Comparison of ENCODE assay signal across 2 cellular contexts in the genomic region with DNA sequence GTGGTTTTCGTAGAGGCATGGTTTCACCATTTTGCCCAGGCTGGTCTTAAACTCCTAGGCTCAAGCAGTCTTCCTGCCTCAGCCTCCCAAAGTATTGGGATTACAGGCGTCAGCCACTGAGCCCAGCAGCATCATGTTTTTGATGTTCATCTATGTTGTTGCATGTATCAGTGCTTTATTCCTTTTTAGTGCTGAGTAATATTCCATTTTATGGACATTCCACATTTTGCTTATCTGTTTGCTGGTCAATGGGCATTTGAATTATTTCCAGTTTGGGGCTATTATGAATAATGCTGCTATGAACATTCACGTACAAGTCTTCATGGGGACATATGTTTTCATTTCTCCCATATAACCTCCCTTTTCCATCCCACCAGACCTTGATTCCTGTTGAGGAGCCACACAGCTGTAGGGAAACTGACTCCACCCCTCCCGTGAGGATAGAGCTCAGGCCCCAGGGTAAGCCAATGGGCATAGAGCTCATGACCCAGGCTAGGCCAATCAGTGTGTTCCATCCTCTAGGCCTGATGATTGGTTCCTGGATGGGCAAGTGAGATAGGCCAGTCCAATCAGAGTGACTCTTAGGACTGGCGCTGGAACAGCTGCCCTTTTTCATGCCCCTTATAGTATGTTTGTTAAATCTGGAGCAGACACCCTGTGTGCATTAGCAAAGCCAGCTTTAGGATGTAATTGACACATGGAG.
TF ChIP-seq lines count a peak whose summit lies in the region.

No MANE protein-coding gene starts in this region.

TF ChIP-seq in SK-N-SH treated with all-trans-retinoic acid at 6 μM for 48 hours, 23 proteins besides CTCF, POLR2A, EP300 and RAD21 (continued from another document):
- TF ChIP-seq TOX (CRISPR knock-in tag; IDR thresholded peaks at IDR 0.05; ENCODE audit: borderline replicate concordance) (no peak), TCF4 (CRISPR knock-in tag; IDR thresholded peaks at IDR 0.05; ENCODE audit: borderline replicate concordance) (no peak), ZFP30 (CRISPR knock-in tag; IDR thresholded peaks at IDR 0.05) (no peak), BACH2 (CRISPR knock-in tag; IDR thresholded peaks at IDR 0.05; ENCODE audit: borderline replicate concordance) (no peak), ARNTL (CRISPR knock-in tag; IDR thresholded peaks at IDR 0.05; ENCODE audit: borderline replicate concordance, low read depth) (no peak), ZNF70 (CRISPR knock-in tag; IDR thresholded peaks at IDR 0.05) (no peak)

TF ChIP-seq in SK-N-SH, 30 proteins besides CTCF, POLR2A, EP300 and RAD21 (continued from another document):
- TF ChIP-seq, protein P1, sequence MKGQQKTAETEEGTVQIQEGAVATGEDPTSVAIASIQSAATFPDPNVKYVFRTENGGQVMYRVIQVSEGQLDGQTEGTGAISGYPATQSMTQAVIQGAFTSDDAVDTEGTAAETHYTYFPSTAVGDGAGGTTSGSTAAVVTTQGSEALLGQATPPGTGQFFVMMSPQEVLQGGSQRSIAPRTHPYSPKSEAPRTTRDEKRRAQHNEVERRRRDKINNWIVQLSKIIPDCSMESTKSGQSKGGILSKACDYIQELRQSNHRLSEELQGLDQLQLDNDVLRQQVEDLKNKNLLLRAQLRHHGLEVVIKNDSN (IDR thresholded peaks at IDR 0.05; ENCODE audit: borderline replicate concordance, low read depth): no peak
